In the genomic region with DNA sequence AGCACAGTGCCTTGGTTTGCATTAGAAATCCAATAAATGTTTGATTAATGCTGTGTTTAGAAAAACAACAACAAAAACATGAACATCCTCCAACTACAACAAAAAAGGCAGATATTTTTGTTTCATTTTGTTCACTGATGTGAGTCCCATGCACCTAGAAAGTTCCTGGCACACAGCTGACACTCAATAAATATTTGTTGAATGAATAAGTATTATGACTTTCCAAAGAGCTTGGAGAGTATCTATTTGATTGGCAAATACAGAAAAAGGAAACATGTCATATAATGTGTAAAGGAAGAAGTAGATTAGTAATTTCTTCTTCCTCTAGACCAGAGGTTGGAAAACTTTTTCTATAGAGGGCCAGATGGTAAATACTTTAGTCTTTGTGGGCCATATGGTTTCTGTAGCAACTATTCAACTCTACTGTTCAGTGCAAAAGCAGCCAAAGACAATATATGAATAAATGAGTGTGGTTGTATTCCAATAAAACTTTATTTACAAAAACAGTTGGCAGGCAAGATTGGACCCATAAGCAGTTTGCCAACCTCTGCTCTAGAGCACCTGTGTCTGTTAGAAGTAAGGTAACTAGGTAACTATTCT, we compare ENCODE assay signal across 1 cellular context.
TF ChIP-seq lines count a peak whose summit lies in the region.

No MANE protein-coding gene starts in this region.

TF ChIP-seq in K562, 482 proteins besides CTCF, POLR2A, EP300 and RAD21 (continued from another document):
- TF ChIP-seq, protein P1, sequence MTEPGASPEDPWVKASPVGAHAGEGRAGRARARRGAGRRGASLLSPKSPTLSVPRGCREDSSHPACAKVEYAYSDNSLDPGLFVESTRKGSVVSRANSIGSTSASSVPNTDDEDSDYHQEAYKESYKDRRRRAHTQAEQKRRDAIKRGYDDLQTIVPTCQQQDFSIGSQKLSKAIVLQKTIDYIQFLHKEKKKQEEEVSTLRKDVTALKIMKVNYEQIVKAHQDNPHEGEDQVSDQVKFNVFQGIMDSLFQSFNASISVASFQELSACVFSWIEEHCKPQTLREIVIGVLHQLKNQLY (CRISPR knock-in tag; conservative IDR thresholded peaks at IDR 0.05), result no peak
- TF ChIP-seq PCBP1 (IDR thresholded peaks at IDR 0.05; ENCODE audit: low read depth, low read length, poor library complexity, severe bottlenecking) (no peak), SMARCA5 (IDR thresholded peaks at IDR 0.05) (no peak), SAFB (IDR thresholded peaks at IDR 0.05; ENCODE audit: borderline replicate concordance, low read depth, low read length) (no peak), TEAD1 (CRISPR knock-in tag; IDR thresholded peaks at IDR 0.05) (no peak)
- TF ChIP-seq, protein P2, sequence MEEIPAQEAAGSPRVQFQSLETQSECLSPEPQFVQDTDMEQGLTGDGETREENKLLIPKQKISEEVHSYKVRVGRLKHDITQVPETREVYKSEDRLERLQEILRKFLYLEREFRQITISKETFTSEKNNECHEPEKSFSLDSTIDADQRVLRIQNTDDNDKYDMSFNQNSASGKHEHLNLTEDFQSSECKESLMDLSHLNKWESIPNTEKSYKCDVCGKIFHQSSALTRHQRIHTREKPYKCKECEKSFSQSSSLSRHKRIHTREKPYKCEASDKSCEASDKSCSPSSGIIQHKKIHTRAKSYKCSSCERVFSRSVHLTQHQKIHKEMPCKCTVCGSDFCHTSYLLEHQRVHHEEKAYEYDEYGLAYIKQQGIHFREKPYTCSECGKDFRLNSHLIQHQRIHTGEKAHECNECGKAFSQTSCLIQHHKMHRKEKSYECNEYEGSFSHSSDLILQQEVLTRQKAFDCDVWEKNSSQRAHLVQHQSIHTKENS (CRISPR knock-in tag; IDR thresholded peaks at IDR 0.05), result no peak
